8 cellular contexts compared by ENCODE assay signal in genomic region chr7:128783143-128783799, GRCh38. TPM values are rescaled to one million over a fixed set of nuclear protein-coding genes. Genes with fewer than 3 reads are reported as not detected.
DNase-seq lines count a peak whose midpoint lies in the region; ATAC-seq lines count a peak whose summit lies in the region.

No MANE protein-coding gene starts in this region.

- H3K4me3 Mint-ChIP-seq in activated T-cell treated with anti-CD3 and anti-CD28 coated beads, Interleukin-2, amount 50 U/mL, for 24 hours = no peak overlapping the region
- H3K4me3 Mint-ChIP-seq in activated T-cell treated with anti-CD3 and anti-CD28 coated beads, Interleukin-2, amount 50 U/mL, for 4 hours = no peak overlapping the region

- no peak for DNase-seq in activated T-cell treated with anti-CD3 and anti-CD28 coated beads, Interleukin-2, amount 50 U/mL, for 24 hours
- no peak for DNase-seq in activated T-cell treated with anti-CD3 and anti-CD28 coated beads, Interleukin-2, amount 50 U/mL, for 4 hours
- DNase-seq in astrocyte of the hippocampus (ENCODE audit: low read depth, low spot score) (peak; percentile 82), substantia nigra (lab: John Stamatoyannopoulos, UW) (peak in 35 of 49 donors; percentile 6 to 71 (median 43)), cortex of kidney (lab: John Stamatoyannopoulos, UW) (no peak)

- H3K9me3 Mint-ChIP-seq in activated T-cell treated with anti-CD3 and anti-CD28 coated beads, Interleukin-2, amount 50 U/mL, for 24 hours = peaks cover 4% of the 10 kb centered on the region
- peaks cover under 1% of the 10 kb centered on the region for H3K9me3 Mint-ChIP-seq in activated T-cell treated with anti-CD3 and anti-CD28 coated beads, Interleukin-2, amount 50 U/mL, for 4 hours

- no peaks in the 10 kb centered on the region for H3K9me3 ChIP-seq in iPS-18c (ENCODE audit: control insufficient read depth, insufficient read depth, low read length)

- ATAC-seq in activated T-cell treated with anti-CD3 and anti-CD28 coated beads, Interleukin-2, amount 50 U/mL, for 4 hours = no peak
- ATAC-seq in GM21447 (IDR thresholded peaks at IDR 0.05; ENCODE audit: unreplicated experiment) (no peak), GM19328 (IDR thresholded peaks at IDR 0.05; ENCODE audit: unreplicated experiment) (no peak)

- H3K4me1 Mint-ChIP-seq in activated T-cell treated with anti-CD3 and anti-CD28 coated beads, Interleukin-2, amount 50 U/mL, for 24 hours (ENCODE audit: low read depth) = no peaks in the 10 kb centered on the region
- no peaks in the 10 kb centered on the region for H3K4me1 Mint-ChIP-seq in activated T-cell treated with anti-CD3 and anti-CD28 coated beads, Interleukin-2, amount 50 U/mL, for 4 hours (ENCODE audit: low read depth)

- peak overlapping the region; percentile 63 for H3K27ac Mint-ChIP-seq in activated T-cell treated with anti-CD3 and anti-CD28 coated beads, Interleukin-2, amount 50 U/mL, for 24 hours

- no peaks in the 10 kb centered on the region for H3K27me3 Mint-ChIP-seq in activated T-cell treated with anti-CD3 and anti-CD28 coated beads, Interleukin-2, amount 50 U/mL, for 24 hours
- H3K27me3 Mint-ChIP-seq in activated T-cell treated with anti-CD3 and anti-CD28 coated beads, Interleukin-2, amount 50 U/mL, for 4 hours (ENCODE audit: low read depth) = no peaks in the 10 kb centered on the region

- no peaks in the 10 kb centered on the region for H3K36me3 Mint-ChIP-seq in activated T-cell treated with anti-CD3 and anti-CD28 coated beads, Interleukin-2, amount 50 U/mL, for 24 hours (ENCODE audit: low read depth)
- H3K36me3 Mint-ChIP-seq in activated T-cell treated with anti-CD3 and anti-CD28 coated beads, Interleukin-2, amount 50 U/mL, for 4 hours (ENCODE audit: insufficient read depth) = no peaks in the 10 kb centered on the region

- no peak overlapping the region for H3K27ac ChIP-seq in substantia nigra (ENCODE audit: low read depth, low read length, poor library complexity, severe bottlenecking)

- peak overlapping the region; percentile 52 for H3K4me3 ChIP-seq in iPS-18c (ENCODE audit: insufficient read depth, low read depth, low read length)

RNA-seq across cellular contexts. Expression of gene OPN1SW, which starts 7.7 kb away (rescaled TPM):
- total RNA-seq in activated T-cell treated with anti-CD3 and anti-CD28 coated beads, Interleukin-2, amount 50 U/mL, for 4 hours = not detected

RNA-seq across cellular contexts. Expression of gene CCDC136, which starts 8.5 kb away (rescaled TPM):
- 1 to 10 TPM; 2.1 to 3.3 (median 3.3) TPM for total RNA-seq in activated T-cell treated with anti-CD3 and anti-CD28 coated beads, Interleukin-2, amount 50 U/mL, for 4 hours

RNA-seq across cellular contexts. Expression of gene CALU, which starts 44.1 kb away (rescaled TPM):
- total RNA-seq in activated T-cell treated with anti-CD3 and anti-CD28 coated beads, Interleukin-2, amount 50 U/mL, for 4 hours = 10 to 100 TPM; 46.0 to 47.7 (median 46.4) TPM

RNA-seq across cellular contexts. Expression of gene FLNC, which starts 46.9 kb away (rescaled TPM):
- under 1 TPM; 0.16 to 0.33 (median 0.25) TPM for total RNA-seq in activated T-cell treated with anti-CD3 and anti-CD28 coated beads, Interleukin-2, amount 50 U/mL, for 4 hours

Comparison
In these comparisons a context has a peak if more than half of its experiments do, and no peak if none do; other contexts are left out.
1. DNase-seq: peak in astrocyte of the hippocampus (single experiment) and substantia nigra (35 of 49); none in activated T-cell treated with anti-CD3 and anti-CD28 coated beads, Interleukin-2, amount 50 U/mL, for 24 hours (single experiment), activated T-cell treated with anti-CD3 and anti-CD28 coated beads, Interleukin-2, amount 50 U/mL, for 4 hours (single experiment) and cortex of kidney (single experiment).